Comparison of ENCODE assay signal across 28 cellular contexts in the genomic region with DNA sequence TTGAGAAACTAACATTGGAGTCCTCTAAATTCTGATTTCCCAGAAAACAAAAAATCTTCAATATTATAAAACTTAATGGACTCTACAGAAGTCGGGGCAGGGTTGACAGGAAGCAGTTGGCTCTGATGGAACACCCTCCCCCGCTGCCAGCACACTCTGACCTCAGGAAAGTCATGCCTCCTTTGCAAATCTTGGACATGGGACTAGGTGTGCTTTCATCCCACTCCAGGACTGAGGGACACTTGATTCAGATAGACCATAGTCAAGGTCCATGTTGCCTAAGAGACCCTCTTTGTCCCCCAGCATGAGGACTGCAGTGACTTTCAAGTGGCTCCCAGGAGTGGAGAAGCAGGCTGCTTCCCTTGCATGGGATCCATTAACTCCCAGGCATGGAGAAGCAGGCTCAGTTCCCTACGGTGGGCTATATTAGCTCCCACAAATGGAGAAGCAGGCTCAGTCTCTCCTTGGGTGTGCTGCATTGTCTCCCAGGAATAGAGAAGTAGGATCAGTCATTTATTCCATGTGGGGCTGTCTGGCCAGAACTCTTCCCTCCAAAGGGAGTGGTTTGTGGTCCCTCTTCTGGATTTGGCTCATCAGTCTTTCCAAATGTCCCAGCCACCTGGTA. TPM values are rescaled to one million over a fixed set of nuclear protein-coding genes. Genes with fewer than 3 reads are reported as not detected.
DNase-seq lines count a peak whose midpoint lies in the region; ATAC-seq and TF ChIP-seq lines count a peak whose summit lies in the region.
"Had no signal": no experiment of that assay in that cellular context is flagged by ENCODE, and none has a peak within 500 bp of the region (broad histone marks: within the 10 kb centered on the region; RNA-seq: fewer than 3 reads in every experiment).

No MANE protein-coding gene starts in this region.

- H4K20me1 ChIP-seq in GM23338 (replicated peaks; ENCODE audit: insufficient read depth): no peaks in the 10 kb centered on the region; the same call in 1 of the 2 replicates

- no peak overlapping the region for H4K91ac ChIP-seq in neuronal stem cell (ENCODE audit: low read depth, low read length, poor library complexity)

- H3K4me3 Mint-ChIP-seq in GM23338 (no peak overlapping the region), WTC11 (no peak overlapping the region)
- no peak overlapping the region for H3K4me3 Mint-ChIP-seq in CD8-positive, alpha-beta memory T cell
- H3K4me3 Mint-ChIP-seq: activated B cell treated with CpG ODN at 0.5 μM for 24 hours; activated CD8-positive, alpha-beta memory T cell treated with anti-CD3 and anti-CD28 coated beads, Interleukin-2, amount 10 ng/mL, durations not matched to agents 7 days and 5 days; activated T-cell treated with anti-CD3 and anti-CD28 coated beads, Interleukin-2, amount 50 U/mL, for 72 hours; natural killer cell treated with Interleukin-12 subunit alpha and Interleukin-12 subunit beta and Interleukin-15 and Interleukin-18, amount 100 ng/mL, for 72 hours had no signal

- peaks cover 20% of the 10 kb centered on the region for H3K4me1 ChIP-seq in GM23338 (ENCODE audit: insufficient read depth)
- H3K4me1 ChIP-seq in neuronal stem cell (ENCODE audit: control insufficient read depth in 2 of 2, insufficient read depth in 1 of 2, low read depth in 1 of 2, low read length in 2 of 2): peaks cover 3% of the 10 kb centered on the region in 2 donors
- H3K4me1 ChIP-seq in CD8-positive, alpha-beta memory T cell (ENCODE audit: insufficient read depth, low read length): no peaks in the 10 kb centered on the region
- H3K4me1 ChIP-seq: SJCRH30 had no signal

- H3K9me2 ChIP-seq in GM23338 (ENCODE audit: insufficient read depth): no peaks in the 10 kb centered on the region

- H2BK12ac ChIP-seq in neuronal stem cell (ENCODE audit: low read length): no peak overlapping the region

- peaks cover 3% of the 10 kb centered on the region; the same call in 2 of the 3 replicates for H3K9me3 Mint-ChIP-seq in GM23338
- H3K9me3 Mint-ChIP-seq in WTC11: peaks cover 4% of the 10 kb centered on the region
- peaks cover 0 to 3% (median 0%) of the 10 kb centered on the region in 5 donors for H3K9me3 Mint-ChIP-seq in CD8-positive, alpha-beta memory T cell
- H3K9me3 Mint-ChIP-seq: natural killer cell treated with Interleukin-12 subunit alpha and Interleukin-12 subunit beta and Interleukin-15 and Interleukin-18, amount 100 ng/mL, for 72 hours had no signal

- CTCF ChIA-PET in WTC11 (lab: Charles Lee): interaction anchor here (0.5 to 0.9 kb wide), 3 partner anchors 89 to 423 kb away, joined by 3 to 5 read pairs (median 5); no protein-coding TSS in a partner anchor
- CTCF ChIA-PET in CD8-positive, alpha-beta memory T cell (lab: Charles Lee): no interaction called here

- H3K79me1 ChIP-seq in neuronal stem cell (ENCODE audit: low read depth, low read length): no peaks in the 10 kb centered on the region

- ATAC-seq in GM23338 (no peak; the same call in 2 of the 3 replicates), WTC11 (peak; percentile 24; the same call in 1 of the 2 replicates), GM18520 (IDR thresholded peaks at IDR 0.05; ENCODE audit: unreplicated experiment) (no peak)
- ATAC-seq: activated CD8-positive, alpha-beta memory T cell treated with anti-CD3 and anti-CD28 coated beads, Interleukin-2, amount 10 ng/mL, durations not matched to agents 7 days and 5 days; activated T-cell treated with anti-CD3 and anti-CD28 coated beads, Interleukin-2, amount 50 U/mL, for 72 hours; natural killer cell treated with Interleukin-12 subunit alpha and Interleukin-12 subunit beta and Interleukin-15 and Interleukin-18, amount 100 ng/mL, for 72 hours; Panc1 had no signal

- H3K23ac ChIP-seq in neuronal stem cell (ENCODE audit: low read depth, low read length, poor library complexity): peak overlapping the region; percentile 8

- H3K36me3 ChIP-seq in GM23338 (ENCODE audit: insufficient read depth) (no peaks in the 10 kb centered on the region), neuronal stem cell (replicated peaks in 1 of 2; ENCODE audit: control insufficient read depth in 2 of 2, insufficient read depth in 2 of 2, low read length in 2 of 2) (peaks cover 2 to 13% of the 10 kb centered on the region in 2 donors)
- H3K36me3 ChIP-seq in CD8-positive, alpha-beta memory T cell (ENCODE audit: insufficient read depth, low read length): no peaks in the 10 kb centered on the region
- H3K36me3 ChIP-seq: ovary, right atrium auricular region, SJCRH30 had no signal

- H3K27ac ChIP-seq in GM23338 (ENCODE audit: low read depth) (peak overlapping the region; percentile 47; the same call in 1 of the 2 replicates), neuronal stem cell (replicated peaks; ENCODE audit: low read length) (no peak overlapping the region)
- H3K27ac ChIP-seq in CD8-positive, alpha-beta memory T cell (ENCODE audit: low read depth, low read length): no peak overlapping the region
- H3K27ac ChIP-seq: BLaER1 treated with 17β-estradiol and CSF1 and Interleukin-3, amounts not matched to agents 10 nM and 100 nM; ovary; right atrium auricular region; SJCRH30 had no signal

- H3K27ac Mint-ChIP-seq in GM23338 (no peak overlapping the region), WTC11 (no peak overlapping the region)
- H3K27ac Mint-ChIP-seq in CD8-positive, alpha-beta memory T cell: no peak overlapping the region
- H3K27ac Mint-ChIP-seq: activated B cell treated with CpG ODN at 0.5 μM for 24 hours; activated CD8-positive, alpha-beta memory T cell treated with anti-CD3 and anti-CD28 coated beads, Interleukin-2, amount 10 ng/mL, durations not matched to agents 7 days and 5 days; activated T-cell treated with anti-CD3 and anti-CD28 coated beads, Interleukin-2, amount 50 U/mL, for 72 hours; natural killer cell treated with Interleukin-12 subunit alpha and Interleukin-12 subunit beta and Interleukin-15 and Interleukin-18, amount 100 ng/mL, for 72 hours had no signal

- H3K27me3 ChIP-seq in GM23338 (ENCODE audit: insufficient read depth) (no peaks in the 10 kb centered on the region), neuronal stem cell (ENCODE audit: control insufficient read depth in 3 of 3, insufficient read depth in 3 of 3, low read depth in 1 of 3, low read length in 3 of 3) (no peaks in the 10 kb centered on the region)
- no peaks in the 10 kb centered on the region for H3K27me3 ChIP-seq in CD8-positive, alpha-beta memory T cell (ENCODE audit: insufficient read depth, low read length, poor library complexity, severe bottlenecking)
- H3K27me3 ChIP-seq: ovary, right atrium auricular region, SJCRH30 had no signal

- DNase-seq in GM23338 (ENCODE audit: low spot score) (no peak), WTC11 (ENCODE audit: low spot score) (no peak), left kidney (ENCODE audit: low read depth, low spot score) (peak; percentile 53), neuronal stem cell (ENCODE audit: low spot score) (no peak), T-helper 1 cell (no peak), GOT3 (lab: John Stamatoyannopoulos, UW) (no peak)
- no peak for DNase-seq in CD8-positive, alpha-beta memory T cell
- DNase-seq: activated B cell treated with CpG ODN at 0.5 μM for 24 hours; activated CD8-positive, alpha-beta memory T cell treated with anti-CD3 and anti-CD28 coated beads, Interleukin-2, amount 10 ng/mL, durations not matched to agents 7 days and 5 days; activated naive CD4-positive, alpha-beta T cell treated with anti-CD3 and anti-CD28 coated beads, Interleukin-2, amount 50 U/mL, for 16 hours; activated T-cell treated with anti-CD3 and anti-CD28 coated beads, Interleukin-2, amount 50 U/mL, for 72 hours; amygdala; effector CD4-positive, alpha-beta T cell; glutamatergic neuron; NCI-H1694 treated with DMSO at 0.1 percent for 48 hours; NCI-H69; ovary; SJCRH30; stimulated activated CD4-positive, alpha-beta T cell treated with anti-CD3 and anti-CD28 coated beads, Interleukin-2, amount 100 ng/mL, for 48 hours had no signal

- no peak for TF ChIP-seq CTCF in GM23338 (conservative IDR thresholded peaks at IDR 0.05; ENCODE audit: low read depth in 2 of 2)
- no peak for TF ChIP-seq CTCF in WTC11 (IDR thresholded peaks at IDR 0.05)

- peak overlapping the region; percentile 41; the same call in 1 of the 2 replicates for H3K4me2 ChIP-seq in GM23338
- H3K4me2 ChIP-seq in neuronal stem cell (ENCODE audit: insufficient read depth, low read length, poor library complexity, severe bottlenecking): no peak overlapping the region
- H3K4me2 ChIP-seq: BLaER1 treated with 17β-estradiol and CSF1 and Interleukin-3, amounts not matched to agents 10 nM and 100 nM had no signal

- H2AFZ ChIP-seq in GM23338: no peak overlapping the region
- H2AFZ ChIP-seq in neuronal stem cell (ENCODE audit: low read length): no peak overlapping the region

- H3K79me2 ChIP-seq in GM23338 (replicated peaks; ENCODE audit: insufficient read depth): peaks cover 53% of the 10 kb centered on the region

- H3K14ac ChIP-seq in neuronal stem cell (ENCODE audit: low read length): no peak overlapping the region

- H3F3A ChIP-seq in GM23338 (replicated peaks; ENCODE audit: low read depth): no peaks in the 10 kb centered on the region

- H3K4ac ChIP-seq in neuronal stem cell (ENCODE audit: low read length): no peak overlapping the region

- no peak overlapping the region for H4K8ac ChIP-seq in neuronal stem cell (ENCODE audit: low read depth, low read length)

- no peak overlapping the region for H2AK5ac ChIP-seq in neuronal stem cell (ENCODE audit: low read depth, low read length)

- no peak overlapping the region for H2BK5ac ChIP-seq in neuronal stem cell (ENCODE audit: low read length)

- no peak overlapping the region for H2BK120ac ChIP-seq in neuronal stem cell (ENCODE audit: low read depth, low read length)

- POLR2A ChIA-PET in WTC11 (lab: Charles Lee): no interaction called here
- POLR2A ChIA-PET in CD8-positive, alpha-beta memory T cell (lab: Charles Lee): no interaction called here

- WGBS in neuronal stem cell (ENCODE audit: extremely low coverage in 2 of 2, insufficient read length in 2 of 2, insufficient replicate concordance in 1 of 2), 2 donors: no CpG with 5 or more reads among the region's 3 CpGs

- H3K9me3 ChIP-seq in neuronal stem cell (replicated peaks in 1 of 2; ENCODE audit: control insufficient read depth in 2 of 2, insufficient read depth in 1 of 2, low read depth in 1 of 2, low read length in 2 of 2): no peaks in the 10 kb centered on the region
- H3K9me3 ChIP-seq in CD8-positive, alpha-beta memory T cell (ENCODE audit: low read length): no peaks in the 10 kb centered on the region
- H3K9me3 ChIP-seq: ovary, right atrium auricular region, SJCRH30 had no signal

- H3K9ac ChIP-seq in neuronal stem cell (ENCODE audit: low read depth, low read length, poor library complexity): no peak overlapping the region
- H3K9ac ChIP-seq: BLaER1 treated with 17β-estradiol and CSF1 and Interleukin-3, amounts not matched to agents 10 nM and 100 nM had no signal

- peaks cover 3% of the 10 kb centered on the region for H3K27me3 Mint-ChIP-seq in GM23338 (ENCODE audit: insufficient read depth, low read depth, poor library complexity)
- H3K27me3 Mint-ChIP-seq in WTC11 (ENCODE audit: low read depth): no peaks in the 10 kb centered on the region
- peaks cover 20 to 30% of the 10 kb centered on the region in 2 donors for H3K27me3 Mint-ChIP-seq in CD8-positive, alpha-beta memory T cell

- H3K4me3 ChIP-seq in GM23338 (no peak overlapping the region), neuronal stem cell (ENCODE audit: low read length in 2 of 2) (no peak overlapping the region)
- no peak overlapping the region for H3K4me3 ChIP-seq in CD8-positive, alpha-beta memory T cell (ENCODE audit: low read length)
- H3K4me3 ChIP-seq: BLaER1 treated with 17β-estradiol and CSF1 and Interleukin-3, amounts not matched to agents 10 nM and 100 nM; ovary; right atrium auricular region; SJCRH30 had no signal

- H2BK15ac ChIP-seq in neuronal stem cell (ENCODE audit: low read length): no peak overlapping the region

- H3K4me1 Mint-ChIP-seq in GM23338 (peaks cover 31% of the 10 kb centered on the region), WTC11 (peaks cover 29% of the 10 kb centered on the region)
- no peaks in the 10 kb centered on the region for H3K4me1 Mint-ChIP-seq in CD8-positive, alpha-beta memory T cell
- H3K4me1 Mint-ChIP-seq: activated B cell treated with CpG ODN at 0.5 μM for 24 hours; activated CD8-positive, alpha-beta memory T cell treated with anti-CD3 and anti-CD28 coated beads, Interleukin-2, amount 10 ng/mL, durations not matched to agents 7 days and 5 days had no signal

- H3K36me3 Mint-ChIP-seq in GM23338 (ENCODE audit: low read depth) (peaks cover 6% of the 10 kb centered on the region), WTC11 (peaks cover 3% of the 10 kb centered on the region)
- peaks cover 0 to 2% (median 0%) of the 10 kb centered on the region in 3 donors for H3K36me3 Mint-ChIP-seq in CD8-positive, alpha-beta memory T cell
- H3K36me3 Mint-ChIP-seq: activated CD8-positive, alpha-beta memory T cell treated with anti-CD3 and anti-CD28 coated beads, Interleukin-2, amount 10 ng/mL, durations not matched to agents 7 days and 5 days had no signal

- no peak overlapping the region for H3K18ac ChIP-seq in neuronal stem cell (ENCODE audit: low read length)

RNA-seq across cellular contexts. Expression of a gene that starts 38.3 kb away (rescaled TPM):
- not detected in 2 replicates for total RNA-seq in GM23338 (2014; rRNA removed; shearing (Covaris generic))
- polyA plus RNA-seq in GM23338 (2016; fragmentation: Nextera tagmentation; extraction: Ambion mirVana): 0.36 TPM in 1 of 2 replicates, not detected in the other
- not detected in 3 replicates for total RNA-seq in WTC11 (2021)
- polyA plus RNA-seq in neuronal stem cell (2013, experiment 1 of 2): not detected
- polyA plus RNA-seq in neuronal stem cell (2013, experiment 2 of 2): not detected
- total RNA-seq in CD8-positive, alpha-beta memory T cell: not detected
- polyA plus RNA-seq in CD8-positive, alpha-beta memory T cell: not detected
- total RNA-seq: activated B cell treated with CpG ODN at 0.5 μM for 24 hours; activated CD8-positive, alpha-beta memory T cell treated with anti-CD3 and anti-CD28 coated beads, Interleukin-2, amount 10 ng/mL, durations not matched to agents 7 days and 5 days; activated T-cell treated with anti-CD3 and anti-CD28 coated beads, Interleukin-2, amount 50 U/mL, for 72 hours; epithelial cell of proximal tubule; mononuclear cell; natural killer cell treated with Interleukin-12 subunit alpha and Interleukin-12 subunit beta and Interleukin-15 and Interleukin-18, amount 100 ng/mL, for 72 hours; right atrium auricular region; SJCRH30; subcutaneous adipose tissue; urinary bladder had no signal
- polyA plus RNA-seq: urinary bladder had no signal

RNA-seq across cellular contexts. Expression of a gene that starts 49.6 kb away (rescaled TPM):
- total RNA-seq in GM23338 (2014; rRNA removed; shearing (Covaris generic)): 3.4 and 3.8 TPM in 2 replicates
- 1.8 and 2.6 TPM in 2 replicates for polyA plus RNA-seq in GM23338 (2016; fragmentation: Nextera tagmentation; extraction: Ambion mirVana)
- 4.1 to 5.8 TPM (median 5.4 TPM) in 3 replicates for total RNA-seq in WTC11 (2021)
- polyA plus RNA-seq in neuronal stem cell (2013, experiment 1 of 2): 2.0 TPM
- polyA plus RNA-seq in neuronal stem cell (2013, experiment 2 of 2): 2.2 TPM
- total RNA-seq in CD8-positive, alpha-beta memory T cell: under 1 TPM; 0.16 to 0.28 TPM
- polyA plus RNA-seq in CD8-positive, alpha-beta memory T cell: not detected
- total RNA-seq: activated B cell treated with CpG ODN at 0.5 μM for 24 hours had no signal
